Comparison of ENCODE assay signal across 15 cellular contexts in the genomic region with DNA sequence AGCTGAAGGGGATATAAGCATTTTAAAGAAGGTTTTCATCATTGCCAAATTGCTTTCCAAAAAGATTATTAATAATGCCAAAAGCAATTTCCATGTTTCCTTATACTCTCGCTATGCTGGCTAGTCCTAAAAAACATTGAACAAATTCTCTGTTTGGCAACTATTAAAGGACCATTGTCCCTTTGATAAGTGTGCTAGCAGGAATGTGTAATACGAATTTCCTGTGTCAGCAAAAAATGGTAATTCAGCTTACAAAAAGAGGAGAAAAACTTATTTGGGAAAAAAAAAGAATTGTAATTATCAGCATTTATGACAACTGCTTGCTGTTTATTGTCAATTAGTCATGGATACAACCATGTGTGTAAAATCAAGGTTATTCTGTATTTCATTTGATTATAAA.
"Had no signal": no experiment of that assay in that cellular context is flagged by ENCODE, and none has a peak within 500 bp of the region (broad histone marks: within the 10 kb centered on the region; RNA-seq: fewer than 3 reads in every experiment).

No MANE protein-coding gene starts in this region.

- H3K4me3 ChIP-seq: coronary artery, lung, thyroid gland had no signal

- DNase-seq: activated CD4-positive, alpha-beta T cell treated with anti-CD3 and anti-CD28 coated beads, Interleukin-2, amount 10 ng/mL, durations not matched to agents 24 days and 14 days; activated CD4-positive, CD25-positive, alpha-beta regulatory T cell; activated CD8-positive, alpha-beta T cell treated with anti-CD3 and anti-CD28 coated beads, Interleukin-2, amount 10 ng/mL, durations not matched to agents 7 days and 5 days; activated naive CD4-positive, alpha-beta T cell treated with anti-CD3 and anti-CD28 coated beads for 36 hours; activated T-cell treated with anti-CD3 and anti-CD28 coated beads, Interleukin-2, amount 50 U/mL, for 4 hours; aorta; brain microvascular endothelial cell; central memory CD4-positive, alpha-beta T cell; hypothalamus; posterior cingulate gyrus; stimulated activated CD4-positive, alpha-beta T cell treated with anti-CD3 and anti-CD28 coated beads, Interleukin-2, amount 100 ng/mL, for 24 hours; stimulated activated naive CD4-positive, alpha-beta T cell treated with Interleukin-2 at 50 U/mL for 16 hours; thyroid gland had no signal

- H3K9me3 ChIP-seq: thyroid gland had no signal

- H3K27me3 ChIP-seq: brain microvascular endothelial cell, thyroid gland had no signal

- H3K27ac ChIP-seq: brain microvascular endothelial cell, coronary artery, thyroid gland had no signal

- H3K36me3 ChIP-seq: thyroid gland had no signal
